ENCODE assay signal across 18 cellular contexts in genomic region chr3:168981396-168981795, GRCh38.
"Had no signal": no experiment of that assay in that cellular context is flagged by ENCODE, and none has a peak within 500 bp of the region (broad histone marks: within the 10 kb centered on the region; RNA-seq: fewer than 3 reads in every experiment).

No MANE protein-coding gene starts in this region.

- H3K4me1 Mint-ChIP-seq: activated naive CD4-positive, alpha-beta T cell treated with anti-CD3 and anti-CD28 coated beads, Interleukin-2, amount 50 U/mL, for 24 hours; memory B cell; naive thymus-derived CD4-positive, alpha-beta T cell had no signal

- H3K36me3 ChIP-seq: cardiac muscle cell, gastroesophageal sphincter, heart left ventricle, pancreas, right lobe of liver, thoracic aorta, upper lobe of right lung had no signal

- H3K27me3 ChIP-seq: cardiac muscle cell, gastroesophageal sphincter, heart left ventricle, right lobe of liver, upper lobe of right lung had no signal

- H3K4me1 ChIP-seq: heart left ventricle, pancreas, right lobe of liver, upper lobe of right lung had no signal

- H3K9me3 ChIP-seq: gastroesophageal sphincter, heart left ventricle, pancreas, right lobe of liver, thoracic aorta, upper lobe of right lung had no signal

- H3K27me3 Mint-ChIP-seq: activated naive CD4-positive, alpha-beta T cell treated with anti-CD3 and anti-CD28 coated beads, Interleukin-2, amount 50 U/mL, for 24 hours; effector memory CD8-positive, alpha-beta T cell; memory B cell; naive thymus-derived CD4-positive, alpha-beta T cell had no signal

- H3K9me3 Mint-ChIP-seq: memory B cell; naive thymus-derived CD4-positive, alpha-beta T cell had no signal

- DNase-seq: activated CD4-positive, alpha-beta T cell treated with anti-CD3 and anti-CD28 coated beads, Interleukin-2, amount 50 U/mL, for 4 hours; activated gamma-delta T cell; dermis blood vessel endothelial cell; effector memory CD8-positive, alpha-beta T cell; heart left ventricle; kidney glomerular epithelial cell; left ventricle myocardium superior; naive thymus-derived CD4-positive, alpha-beta T cell; pancreas; right lobe of liver; stimulated activated CD4-positive, alpha-beta T cell treated with anti-CD3 and anti-CD28 coated beads, Interleukin-4, amount 100 ng/mL, for 1 hour; upper lobe of right lung had no signal

- H3K36me3 Mint-ChIP-seq: activated naive CD4-positive, alpha-beta T cell treated with anti-CD3 and anti-CD28 coated beads, Interleukin-2, amount 50 U/mL, for 24 hours; memory B cell; naive thymus-derived CD4-positive, alpha-beta T cell had no signal

- H3K4me2 ChIP-seq: smooth muscle cell had no signal

- H3K4me3 Mint-ChIP-seq: activated naive CD4-positive, alpha-beta T cell treated with anti-CD3 and anti-CD28 coated beads, Interleukin-2, amount 50 U/mL, for 24 hours; effector memory CD8-positive, alpha-beta T cell; memory B cell; naive thymus-derived CD4-positive, alpha-beta T cell had no signal

- H3K27ac ChIP-seq: cardiac muscle cell, gastroesophageal sphincter, heart left ventricle, pancreas, right lobe of liver, thoracic aorta, upper lobe of right lung had no signal

- H3K4me3 ChIP-seq: cardiac muscle cell, gastroesophageal sphincter, heart left ventricle, pancreas, right lobe of liver, smooth muscle cell, thoracic aorta, upper lobe of right lung had no signal

- ATAC-seq: effector memory CD8-positive, alpha-beta T cell; gastroesophageal sphincter; heart left ventricle; left ventricle myocardium superior; naive thymus-derived CD4-positive, alpha-beta T cell; pancreas; right lobe of liver; upper lobe of right lung had no signal

- H3K27ac Mint-ChIP-seq: activated naive CD4-positive, alpha-beta T cell treated with anti-CD3 and anti-CD28 coated beads, Interleukin-2, amount 50 U/mL, for 24 hours; effector memory CD8-positive, alpha-beta T cell; memory B cell; naive thymus-derived CD4-positive, alpha-beta T cell had no signal
